ENCODE assay signal across 18 cellular contexts in genomic region chr1:208165659-208166058, GRCh38.
A peak's percentile ranks its signal among the peaks of the same experiment; 100 is the strongest.
DNase-seq lines count a peak whose midpoint lies in the region; ATAC-seq and TF ChIP-seq lines count a peak whose summit lies in the region.
"Had no signal": no experiment of that assay in that cellular context is flagged by ENCODE, and none has a peak within 500 bp of the region (broad histone marks: within the 10 kb centered on the region; RNA-seq: fewer than 3 reads in every experiment).

No MANE protein-coding gene starts in this region.

- no peaks in the 10 kb centered on the region for H3K27me3 ChIP-seq in neural progenitor cell
- no peaks in the 10 kb centered on the region for H3K27me3 ChIP-seq in transverse colon
- H3K27me3 ChIP-seq: cardiac muscle cell had no signal

- intact Hi-C loops in transverse colon (cut with DNase I; ENCODE audit: low total_unique reads) = loop anchor here (10.0 kb wide), 1 partner anchor 69 kb away; no protein-coding TSS in a partner anchor

- H3K27me3 Mint-ChIP-seq in neural progenitor cell (ENCODE audit: insufficient read depth, low read depth) = peaks cover 9% of the 10 kb centered on the region
- H3K27me3 Mint-ChIP-seq in chondrocyte (ENCODE audit: low read depth) = no peaks in the 10 kb centered on the region

- H3K4me1 ChIP-seq in neural progenitor cell (peaks cover 52% of the 10 kb centered on the region), transverse colon (peaks cover 19 to 41% (median 26%) of the 10 kb centered on the region in 4 donors)

- no peaks in the 10 kb centered on the region for H4K20me1 ChIP-seq in neural progenitor cell (ENCODE audit: low read depth)

- no peak overlapping the region for H3K4me2 ChIP-seq in neural progenitor cell

- no peak for ATAC-seq in GM21526 (IDR thresholded peaks at IDR 0.05; ENCODE audit: low FRiP score, unreplicated experiment)
- ATAC-seq: activated CD8-positive, alpha-beta memory T cell treated with anti-CD3 and anti-CD28 coated beads, Interleukin-2, amount 10 ng/mL, durations not matched to agents 7 days and 5 days; GM12878; stimulated activated naive CD8-positive, alpha-beta T cell treated with anti-CD3 and anti-CD28 coated beads, Interleukin-15, Interleukin-2, amounts not matched to agents 100 U/mL and 50 U/mL, for 24 hours had no signal

- H3K27ac ChIP-seq in neural progenitor cell = no peak overlapping the region
- no peak overlapping the region for H3K27ac ChIP-seq in transverse colon
- H3K27ac ChIP-seq: cardiac muscle cell had no signal

- H3K4me3 ChIP-seq in neural progenitor cell (no peak overlapping the region), transverse colon (no peak overlapping the region)
- H3K4me3 ChIP-seq: cardiac muscle cell, GM12878 had no signal

- H2AFZ ChIP-seq in neural progenitor cell (replicated peaks) = no peak overlapping the region

- peaks cover 19% of the 10 kb centered on the region for H3F3A ChIP-seq in neural progenitor cell (ENCODE audit: low read depth)

- H3K36me3 Mint-ChIP-seq in neural progenitor cell = peaks cover 11% of the 10 kb centered on the region
- peaks cover 4% of the 10 kb centered on the region for H3K36me3 Mint-ChIP-seq in chondrocyte (ENCODE audit: low read depth)
- H3K36me3 Mint-ChIP-seq: activated CD8-positive, alpha-beta memory T cell treated with anti-CD3 and anti-CD28 coated beads, Interleukin-2, amount 10 ng/mL, durations not matched to agents 7 days and 5 days; mesothelial cell of epicardium had no signal

- no peak for TF ChIP-seq POLR2A in transverse colon (IDR thresholded peaks at IDR 0.05)

- in situ Hi-C loops in transverse colon (cut with MboI; ENCODE audit: low pct_ligation_motif_present in 1 of 4, low pct_unique_long_range_greater_than_20kb in 1 of 4, low sequenced_read_pairs in 3 of 4) = no loop called here

- no peak for TF ChIP-seq CTCF in AG09319 (IDR thresholded peaks at IDR 0.05; ENCODE audit: low read depth, low read length)
- no peak for TF ChIP-seq CTCF in neural progenitor cell (IDR thresholded peaks at IDR 0.05)
- TF ChIP-seq CTCF in chondrocyte (IDR thresholded peaks at IDR 0.05) = no peak
- TF ChIP-seq CTCF in transverse colon (IDR thresholded peaks at IDR 0.05) = no peak

- no peak for TF ChIP-seq EP300 in transverse colon (IDR thresholded peaks at IDR 0.05; ENCODE audit: low read depth)

- H3K9me3 Mint-ChIP-seq in neural progenitor cell (no peaks in the 10 kb centered on the region), chondrocyte (ENCODE audit: low read depth) (no peaks in the 10 kb centered on the region)
- H3K9me3 Mint-ChIP-seq: mesothelial cell of epicardium had no signal

- peaks cover 81% of the 10 kb centered on the region for H3K4me1 Mint-ChIP-seq in neural progenitor cell
- peaks cover 51% of the 10 kb centered on the region for H3K4me1 Mint-ChIP-seq in chondrocyte (ENCODE audit: low read depth)
- H3K4me1 Mint-ChIP-seq: activated CD8-positive, alpha-beta memory T cell treated with anti-CD3 and anti-CD28 coated beads, Interleukin-2, amount 10 ng/mL, durations not matched to agents 7 days and 5 days had no signal

- no peak overlapping the region for H3K4me3 Mint-ChIP-seq in neural progenitor cell
- H3K4me3 Mint-ChIP-seq in chondrocyte (ENCODE audit: unreplicated experiment) = no peak overlapping the region
- H3K4me3 Mint-ChIP-seq: activated CD8-positive, alpha-beta memory T cell treated with anti-CD3 and anti-CD28 coated beads, Interleukin-2, amount 10 ng/mL, durations not matched to agents 7 days and 5 days; mesothelial cell of epicardium had no signal

- no peak overlapping the region for H3K9ac ChIP-seq in neural progenitor cell

- 80 to 84% methylated on average over 1 to 6 of the region's 6 CpGs for WGBS in transverse colon (ENCODE audit: low coverage in 1 of 2), 2 donors

- H3K36me3 ChIP-seq in neural progenitor cell = no peaks in the 10 kb centered on the region
- no peaks in the 10 kb centered on the region for H3K36me3 ChIP-seq in transverse colon
- H3K36me3 ChIP-seq: cardiac muscle cell had no signal

- no peaks in the 10 kb centered on the region for H3K9me3 ChIP-seq in neural progenitor cell (ENCODE audit: low read depth)
- H3K9me3 ChIP-seq in transverse colon = no peaks in the 10 kb centered on the region

- DNase-seq in AG09319 (ENCODE audit: extremely low read depth, low read depth) = peak; percentile 71
- DNase-seq in HS-5 (ENCODE audit: low read depth) = peak; percentile 49
- peak; percentile 68 for DNase-seq in dedifferentiated amniotic fluid mesenchymal stem cell (ENCODE audit: extremely low spot score)
- no peak for DNase-seq in neural progenitor cell (ENCODE audit: low spot score)
- DNase-seq in chondrocyte (ENCODE audit: low spot score) = no peak
- DNase-seq in D341Med (ENCODE audit: low spot score) = no peak
- no peak for DNase-seq in transverse colon
- DNase-seq: ACHN; activated CD4-positive, alpha-beta T cell treated with anti-CD3 and anti-CD28 coated beads for 1 hour; activated CD8-positive, alpha-beta memory T cell treated with anti-CD3 and anti-CD28 coated beads, Interleukin-2, amount 10 ng/mL, durations not matched to agents 7 days and 5 days; effector CD8-positive, alpha-beta T cell; Karpas-422; stimulated activated naive CD8-positive, alpha-beta T cell treated with anti-CD3 and anti-CD28 coated beads, Interleukin-15, Interleukin-2, amounts not matched to agents 100 U/mL and 50 U/mL, for 24 hours; T1000 had no signal

- H3K27ac Mint-ChIP-seq in neural progenitor cell = peak overlapping the region; percentile 2
- H3K27ac Mint-ChIP-seq in chondrocyte (ENCODE audit: unreplicated experiment) = no peak overlapping the region
- H3K27ac Mint-ChIP-seq: activated CD8-positive, alpha-beta memory T cell treated with anti-CD3 and anti-CD28 coated beads, Interleukin-2, amount 10 ng/mL, durations not matched to agents 7 days and 5 days; mesothelial cell of epicardium had no signal

- H3K79me2 ChIP-seq in neural progenitor cell (ENCODE audit: low read depth) = no peaks in the 10 kb centered on the region

Comparison
In these comparisons a context has a peak if more than half of its experiments do, and no peak if none do; other contexts are left out.
1. DNase-seq: peak in AG09319 (single experiment), HS-5 (single experiment) and dedifferentiated amniotic fluid mesenchymal stem cell (single experiment); none in neural progenitor cell (single experiment), chondrocyte (single experiment), D341Med (single experiment) and transverse colon (single experiment).